8 cellular contexts compared by ENCODE assay signal in the genomic region with DNA sequence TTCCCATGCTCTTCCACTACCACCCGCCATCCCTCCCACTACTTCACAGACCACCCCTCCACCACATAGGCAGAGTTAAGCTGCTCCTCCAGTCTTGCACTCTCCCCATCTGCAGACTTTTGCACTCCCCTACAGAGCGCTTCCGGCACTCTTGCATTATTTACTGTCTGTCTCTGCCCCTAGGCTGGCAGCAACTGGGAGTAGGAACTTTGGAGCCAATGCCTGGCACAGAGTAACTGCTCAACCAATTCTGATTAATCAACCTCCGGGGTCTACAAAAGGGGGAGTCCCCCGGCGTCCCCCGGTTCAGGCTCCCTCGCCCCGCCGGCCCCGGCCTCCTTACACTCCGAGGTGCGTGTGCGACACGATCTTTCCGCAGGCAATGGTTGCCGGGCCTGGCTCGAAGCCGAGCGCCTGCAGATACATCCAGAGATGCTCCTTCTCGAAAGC. TPM values are rescaled to one million over a fixed set of nuclear protein-coding genes. Genes with fewer than 3 reads are reported as not detected.
DNase-seq lines count a peak whose midpoint lies in the region; ATAC-seq and TF ChIP-seq lines count a peak whose summit lies in the region.

No MANE protein-coding gene starts in this region.

- peak overlapping the region; percentile 51 for H3K4me3 ChIP-seq in CD8-positive, alpha-beta T cell (ENCODE audit: low read depth, low read length)
- H3K4me3 ChIP-seq in SK-N-SH (ENCODE audit: low read depth in 2 of 2, low read length in 1 of 2) (peak overlapping the region; percentile 65 to 83), astrocyte of the spinal cord (ENCODE audit: low read depth, low read length) (peak overlapping the region; percentile 65), iPS-20b (ENCODE audit: low read length) (peak overlapping the region; percentile 99)

- H3K9me2 ChIP-seq in SK-N-SH = no peaks in the 10 kb centered on the region

- H2AFZ ChIP-seq in SK-N-SH (ENCODE audit: low read depth) = peak overlapping the region; percentile 42

- peak; percentile 35 for ATAC-seq in CD8-positive, alpha-beta T cell
- peak; percentile 48 for ATAC-seq in GM19438 (IDR thresholded peaks at IDR 0.05; ENCODE audit: low read depth, unreplicated experiment)
- ATAC-seq in HG03439 (IDR thresholded peaks at IDR 0.05; ENCODE audit: unreplicated experiment) = peak; percentile 28

- TF ChIP-seq CTCF in CD8-positive, alpha-beta T cell (IDR thresholded peaks at IDR 0.05) = no peak
- TF ChIP-seq CTCF in SK-N-SH (IDR thresholded peaks at IDR 0.05) (no peak), astrocyte of the spinal cord (IDR thresholded peaks at IDR 0.05; ENCODE audit: low read depth, low read length) (no peak)

- peak overlapping the region; percentile 58 for H3K27ac ChIP-seq in CD8-positive, alpha-beta T cell (ENCODE audit: low read depth, low read length)
- H3K27ac ChIP-seq in SK-N-SH (ENCODE audit: low read depth in 2 of 2, low read length in 1 of 2) = peak overlapping the region; percentile 47 to 62
- peak overlapping the region; percentile 82 for H3K27ac ChIP-seq in iPS-20b (ENCODE audit: low read length)

- no peaks in the 10 kb centered on the region for H3K27me3 ChIP-seq in CD8-positive, alpha-beta T cell (ENCODE audit: insufficient read depth, low read length)
- H3K27me3 ChIP-seq in SK-N-SH (ENCODE audit: insufficient read depth) (no peaks in the 10 kb centered on the region), iPS-20b (ENCODE audit: insufficient read depth, low read length) (no peaks in the 10 kb centered on the region)

- H3F3A ChIP-seq in SK-N-SH (replicated peaks; ENCODE audit: insufficient read depth) = peaks cover 9% of the 10 kb centered on the region

- peaks cover 19% of the 10 kb centered on the region for H3K4me1 ChIP-seq in CD8-positive, alpha-beta T cell (ENCODE audit: insufficient read depth, low read length)
- H3K4me1 ChIP-seq in SK-N-SH (ENCODE audit: control insufficient read depth in 1 of 2, insufficient read depth in 2 of 2, low read depth in 1 of 2, low read length in 1 of 2) (peaks cover 0 to 3% of the 10 kb centered on the region in 2 experiments; a peak in 1 of 4 replicates), iPS-20b (ENCODE audit: insufficient read depth, low read length) (no peaks in the 10 kb centered on the region)

- H3K4me3 Mint-ChIP-seq in CD8-positive, alpha-beta T cell = peak overlapping the region; percentile 96

- no peaks in the 10 kb centered on the region for H4K20me1 ChIP-seq in SK-N-SH (ENCODE audit: insufficient read depth)

- in situ Hi-C loops in astrocyte of the spinal cord (cut with HindIII; ENCODE audit: low sequenced_read_pairs) = no loop called here

- no peak for TF ChIP-seq RAD21 in SK-N-SH (IDR thresholded peaks at IDR 0.05; ENCODE audit: low read length)

- H3K27me3 Mint-ChIP-seq in CD8-positive, alpha-beta T cell (ENCODE audit: low read depth) = no peaks in the 10 kb centered on the region

- WGBS in SK-N-SH (ENCODE audit: low lambda C conversion rate) = 0% methylated on average over 4 of the region's 21 CpGs

- peak overlapping the region; percentile 87 for H3K4me2 ChIP-seq in SK-N-SH

- H3K9me3 ChIP-seq in CD8-positive, alpha-beta T cell (ENCODE audit: low read length) = no peaks in the 10 kb centered on the region
- H3K9me3 ChIP-seq in SK-N-SH (no peaks in the 10 kb centered on the region), iPS-20b (ENCODE audit: insufficient read depth, low read depth, low read length) (no peaks in the 10 kb centered on the region)

- peaks cover 55% of the 10 kb centered on the region for H3K79me2 ChIP-seq in SK-N-SH (ENCODE audit: insufficient read depth)

- peak overlapping the region; percentile 94 for H3K27ac Mint-ChIP-seq in CD8-positive, alpha-beta T cell

- no peaks in the 10 kb centered on the region for H3K9me3 Mint-ChIP-seq in CD8-positive, alpha-beta T cell

- peaks cover 34% of the 10 kb centered on the region for H3K4me1 Mint-ChIP-seq in CD8-positive, alpha-beta T cell (ENCODE audit: low read depth)

- TF ChIP-seq EP300 in SK-N-SH (IDR thresholded peaks at IDR 0.05; ENCODE audit: borderline replicate concordance in 1 of 2, low read depth in 1 of 2, low read length in 1 of 2) = no peak

- POLR2A ChIA-PET in CD8-positive, alpha-beta T cell (lab: Charles Lee) = interaction anchor here (0.6 to 1.7 kb wide), 6 partner anchors 12 to 81 kb away, joined by 3 to 11 read pairs (median 4); a partner anchor contains a TSS
- POLR2A ChIA-PET in SK-N-SH (lab: Yijun Ruan, JAX) = no interaction called here

- peak in 6 of 7 experiments; percentile 8 to 62 (median 22) for DNase-seq in CD8-positive, alpha-beta T cell
- DNase-seq in SK-N-SH (peak; percentile 60), astrocyte of the spinal cord (ENCODE audit: low read depth, low spot score) (no peak), NCI-H1930 (lab: John Stamatoyannopoulos, UW) (no peak)
- DNase-seq in stimulated activated CD4-positive, alpha-beta T cell treated with anti-CD3 and anti-CD28 coated beads, Interleukin-1b, Interleukin-23, amount 100 ng/mL, for 48 hours = peak; percentile 6

- no peaks in the 10 kb centered on the region for H3K36me3 ChIP-seq in CD8-positive, alpha-beta T cell (ENCODE audit: insufficient read depth, low read length)
- H3K36me3 ChIP-seq in SK-N-SH (replicated peaks in 1 of 2; ENCODE audit: control insufficient read depth in 1 of 2, insufficient read depth in 2 of 2, low read length in 1 of 2) (peaks cover 0 to 9% of the 10 kb centered on the region in 2 experiments), iPS-20b (ENCODE audit: insufficient read depth, low read depth, low read length) (peaks cover 25% of the 10 kb centered on the region)

- H3K9ac ChIP-seq in SK-N-SH (peak overlapping the region; percentile 84), iPS-20b (ENCODE audit: low read depth, low read length) (peak overlapping the region; percentile 96)

- intact Hi-C loops in CD8-positive, alpha-beta T cell (cut with DNase I, micrococcal nuclease) = loop anchor here (1.0 to 5.0 kb wide), 8 partner anchors 53 to 279 kb away; a partner anchor contains a TSS

- CTCF ChIA-PET in CD8-positive, alpha-beta T cell (lab: Charles Lee) = interaction anchor here (3.6 kb wide), 1 partner anchor 72 kb away, joined by 19 read pairs; no protein-coding TSS in a partner anchor
- CTCF ChIA-PET in SK-N-SH (lab: Yijun Ruan, JAX) = no interaction called here

- peaks cover 17% of the 10 kb centered on the region for H3K36me3 Mint-ChIP-seq in CD8-positive, alpha-beta T cell

TF ChIP-seq in SK-N-SH, 30 proteins besides CTCF, POLR2A, EP300 and RAD21 (continues in another document):
- TF ChIP-seq, protein P1, sequence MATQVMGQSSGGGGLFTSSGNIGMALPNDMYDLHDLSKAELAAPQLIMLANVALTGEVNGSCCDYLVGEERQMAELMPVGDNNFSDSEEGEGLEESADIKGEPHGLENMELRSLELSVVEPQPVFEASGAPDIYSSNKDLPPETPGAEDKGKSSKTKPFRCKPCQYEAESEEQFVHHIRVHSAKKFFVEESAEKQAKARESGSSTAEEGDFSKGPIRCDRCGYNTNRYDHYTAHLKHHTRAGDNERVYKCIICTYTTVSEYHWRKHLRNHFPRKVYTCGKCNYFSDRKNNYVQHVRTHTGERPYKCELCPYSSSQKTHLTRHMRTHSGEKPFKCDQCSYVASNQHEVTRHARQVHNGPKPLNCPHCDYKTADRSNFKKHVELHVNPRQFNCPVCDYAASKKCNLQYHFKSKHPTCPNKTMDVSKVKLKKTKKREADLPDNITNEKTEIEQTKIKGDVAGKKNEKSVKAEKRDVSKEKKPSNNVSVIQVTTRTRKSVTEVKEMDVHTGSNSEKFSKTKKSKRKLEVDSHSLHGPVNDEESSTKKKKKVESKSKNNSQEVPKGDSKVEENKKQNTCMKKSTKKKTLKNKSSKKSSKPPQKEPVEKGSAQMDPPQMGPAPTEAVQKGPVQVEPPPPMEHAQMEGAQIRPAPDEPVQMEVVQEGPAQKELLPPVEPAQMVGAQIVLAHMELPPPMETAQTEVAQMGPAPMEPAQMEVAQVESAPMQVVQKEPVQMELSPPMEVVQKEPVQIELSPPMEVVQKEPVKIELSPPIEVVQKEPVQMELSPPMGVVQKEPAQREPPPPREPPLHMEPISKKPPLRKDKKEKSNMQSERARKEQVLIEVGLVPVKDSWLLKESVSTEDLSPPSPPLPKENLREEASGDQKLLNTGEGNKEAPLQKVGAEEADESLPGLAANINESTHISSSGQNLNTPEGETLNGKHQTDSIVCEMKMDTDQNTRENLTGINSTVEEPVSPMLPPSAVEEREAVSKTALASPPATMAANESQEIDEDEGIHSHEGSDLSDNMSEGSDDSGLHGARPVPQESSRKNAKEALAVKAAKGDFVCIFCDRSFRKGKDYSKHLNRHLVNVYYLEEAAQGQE (IDR thresholded peaks at IDR 0.05; ENCODE audit: low read depth, low read length) = no peak
- no peak for TF ChIP-seq TEAD4 (IDR thresholded peaks at IDR 0.05; ENCODE audit: borderline replicate concordance, insufficient read depth)
- no peak; the same call in 1 of the 2 replicates for TF ChIP-seq TAF1 (IDR thresholded peaks at IDR 0.05; ENCODE audit: borderline replicate concordance, low read depth, low read length)
- peak; percentile 46; the same call in 1 of the 2 replicates for TF ChIP-seq MXI1 (IDR thresholded peaks at IDR 0.05; ENCODE audit: low read depth, low read length)
- TF ChIP-seq SIN3A (IDR thresholded peaks at IDR 0.05; ENCODE audit: borderline replicate concordance, low read depth, low read length) = no peak
- TF ChIP-seq RCOR1 (IDR thresholded peaks at IDR 0.05; ENCODE audit: low read length) = no peak
- TF ChIP-seq ELF1 (IDR thresholded peaks at IDR 0.05) = no peak
- no peak for TF ChIP-seq FOXM1 (IDR thresholded peaks at IDR 0.05; ENCODE audit: low read depth)
- TF ChIP-seq MEF2A (IDR thresholded peaks at IDR 0.05; ENCODE audit: borderline replicate concordance, low read depth) = no peak
- TF ChIP-seq, protein P2, sequence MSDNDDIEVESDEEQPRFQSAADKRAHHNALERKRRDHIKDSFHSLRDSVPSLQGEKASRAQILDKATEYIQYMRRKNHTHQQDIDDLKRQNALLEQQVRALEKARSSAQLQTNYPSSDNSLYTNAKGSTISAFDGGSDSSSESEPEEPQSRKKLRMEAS (IDR thresholded peaks at IDR 0.05; ENCODE audit: low read depth) = 0 out of 2 replicates have a peak, but pooled peaks have one; percentile 6

RNA-seq across cellular contexts. Expression of a gene that starts 0.5 kb away (rescaled TPM):
- total RNA-seq in CD8-positive, alpha-beta T cell = 10 to 100 TPM; 14.2 to 16.5 TPM
- 4.7 and 6.1 TPM in 2 replicates for polyA plus RNA-seq in SK-N-SH (2012; rRNA removed)
- polyA plus RNA-seq in SK-N-SH (2012; cell fraction: cytosol; rRNA removed) = 7.3 and 8.2 TPM in 2 replicates
- polyA plus RNA-seq in SK-N-SH (2012; cell fraction: nucleus; rRNA removed) = 4.8 and 8.5 TPM in 2 replicates

RNA-seq across cellular contexts. Expression of a gene that starts 25.1 kb away (rescaled TPM):
- 10 to 100 TPM; 47.1 to 47.7 TPM for total RNA-seq in CD8-positive, alpha-beta T cell
- polyA plus RNA-seq in SK-N-SH (2012; rRNA removed) = 63.4 and 73.8 TPM in 2 replicates
- 61.6 and 71.9 TPM in 2 replicates for polyA plus RNA-seq in SK-N-SH (2012; cell fraction: cytosol; rRNA removed)
- polyA plus RNA-seq in SK-N-SH (2012; cell fraction: nucleus; rRNA removed) = 43.0 and 48.4 TPM in 2 replicates

RNA-seq across cellular contexts. Expression of a gene that starts 53.0 kb away (rescaled TPM):
- 10 to 100 TPM; 36.0 to 38.0 TPM for total RNA-seq in CD8-positive, alpha-beta T cell
- 103 and 106 TPM in 2 replicates for polyA plus RNA-seq in SK-N-SH (2012; rRNA removed)
- 108 and 122 TPM in 2 replicates for polyA plus RNA-seq in SK-N-SH (2012; cell fraction: cytosol; rRNA removed)
- polyA plus RNA-seq in SK-N-SH (2012; cell fraction: nucleus; rRNA removed) = 54.4 and 73.1 TPM in 2 replicates

Comparison
In these comparisons a context has a peak if more than half of its experiments do, and no peak if none do; other contexts are left out.
1. DNase-seq: peak in CD8-positive, alpha-beta T cell (6 of 7), SK-N-SH (single experiment) and stimulated activated CD4-positive, alpha-beta T cell treated with anti-CD3 and anti-CD28 coated beads, Interleukin-1b, Interleukin-23, amount 100 ng/mL, for 48 hours (single experiment); none in astrocyte of the spinal cord (single experiment) and NCI-H1930 (0 of 2).
2. Peak in every context shown above with its lines, with median percentiles within 50 percentile points of each other: ATAC-seq, H3K27ac ChIP-seq and H3K4me3 ChIP-seq.